ENCODE assay signal across 1 cellular context in genomic region chr5:112860929-112861637, GRCh38.
TF ChIP-seq lines count a peak whose summit lies in the region.

Gene SRP19, plus strand, starts transcription at chr5:112861287. Its CDS starts 90 bp downstream, at chr5:112861377.

TF ChIP-seq in K562, 482 proteins besides CTCF, POLR2A, EP300 and RAD21 (continued from another document):
- TF ChIP-seq, protein P1, sequence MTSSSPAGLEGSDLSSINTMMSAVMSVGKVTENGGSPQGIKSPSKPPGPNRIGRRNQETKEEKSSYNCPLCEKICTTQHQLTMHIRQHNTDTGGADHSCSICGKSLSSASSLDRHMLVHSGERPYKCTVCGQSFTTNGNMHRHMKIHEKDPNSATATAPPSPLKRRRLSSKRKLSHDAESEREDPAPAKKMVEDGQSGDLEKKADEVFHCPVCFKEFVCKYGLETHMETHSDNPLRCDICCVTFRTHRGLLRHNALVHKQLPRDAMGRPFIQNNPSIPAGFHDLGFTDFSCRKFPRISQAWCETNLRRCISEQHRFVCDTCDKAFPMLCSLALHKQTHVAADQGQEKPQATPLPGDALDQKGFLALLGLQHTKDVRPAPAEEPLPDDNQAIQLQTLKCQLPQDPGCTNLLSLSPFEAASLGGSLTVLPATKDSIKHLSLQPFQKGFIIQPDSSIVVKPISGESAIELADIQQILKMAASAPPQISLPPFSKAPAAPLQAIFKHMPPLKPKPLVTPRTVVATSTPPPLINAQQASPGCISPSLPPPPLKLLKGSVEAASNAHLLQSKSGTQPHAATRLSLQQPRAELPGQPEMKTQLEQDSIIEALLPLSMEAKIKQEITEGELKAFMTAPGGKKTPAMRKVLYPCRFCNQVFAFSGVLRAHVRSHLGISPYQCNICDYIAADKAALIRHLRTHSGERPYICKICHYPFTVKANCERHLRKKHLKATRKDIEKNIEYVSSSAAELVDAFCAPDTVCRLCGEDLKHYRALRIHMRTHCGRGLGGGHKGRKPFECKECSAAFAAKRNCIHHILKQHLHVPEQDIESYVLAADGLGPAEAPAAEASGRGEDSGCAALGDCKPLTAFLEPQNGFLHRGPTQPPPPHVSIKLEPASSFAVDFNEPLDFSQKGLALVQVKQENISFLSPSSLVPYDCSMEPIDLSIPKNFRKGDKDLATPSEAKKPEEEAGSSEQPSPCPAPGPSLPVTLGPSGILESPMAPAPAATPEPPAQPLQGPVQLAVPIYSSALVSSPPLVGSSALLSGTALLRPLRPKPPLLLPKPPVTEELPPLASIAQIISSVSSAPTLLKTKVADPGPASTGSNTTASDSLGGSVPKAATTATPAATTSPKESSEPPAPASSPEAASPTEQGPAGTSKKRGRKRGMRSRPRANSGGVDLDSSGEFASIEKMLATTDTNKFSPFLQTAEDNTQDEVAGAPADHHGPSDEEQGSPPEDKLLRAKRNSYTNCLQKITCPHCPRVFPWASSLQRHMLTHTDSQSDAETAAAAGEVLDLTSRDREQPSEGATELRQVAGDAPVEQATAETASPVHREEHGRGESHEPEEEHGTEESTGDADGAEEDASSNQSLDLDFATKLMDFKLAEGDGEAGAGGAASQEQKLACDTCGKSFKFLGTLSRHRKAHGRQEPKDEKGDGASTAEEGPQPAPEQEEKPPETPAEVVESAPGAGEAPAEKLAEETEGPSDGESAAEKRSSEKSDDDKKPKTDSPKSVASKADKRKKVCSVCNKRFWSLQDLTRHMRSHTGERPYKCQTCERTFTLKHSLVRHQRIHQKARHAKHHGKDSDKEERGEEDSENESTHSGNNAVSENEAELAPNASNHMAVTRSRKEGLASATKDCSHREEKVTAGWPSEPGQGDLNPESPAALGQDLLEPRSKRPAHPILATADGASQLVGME (CRISPR knock-in tag; IDR thresholded peaks at IDR 0.05), result no peak
- TF ChIP-seq POU5F1 (IDR thresholded peaks at IDR 0.05; ENCODE audit: borderline replicate concordance, low read depth, low read length, partially characterized antibody) (no peak), CBX3 (IDR thresholded peaks at IDR 0.05; ENCODE audit: borderline replicate concordance in 1 of 2, low read length in 2 of 2) (peak in 1 of 2 experiments; percentile 95; a peak in 2 of 3 replicates), MEF2D (tag; conservative IDR thresholded peaks at IDR 0.05; ENCODE audit: low read depth) (peak; percentile 53; the same call in 1 of the 2 replicates), ZNF431 (CRISPR knock-in tag; IDR thresholded peaks at IDR 0.05) (peak; percentile 91), CREB1 (IDR thresholded peaks at IDR 0.05) (peak; percentile 86), CREB1 (CRISPR knock-in tag; IDR thresholded peaks at IDR 0.05) (peak; percentile 89), LARP7 (IDR thresholded peaks at IDR 0.05) (no peak), ZNF785 (CRISPR knock-in tag; IDR thresholded peaks at IDR 0.05) (no peak), EGR1 (conservative IDR thresholded peaks at IDR 0.05) (no peak), SMARCC2 (IDR thresholded peaks at IDR 0.05; ENCODE audit: low read depth) (no peak)
- TF ChIP-seq, protein P2, sequence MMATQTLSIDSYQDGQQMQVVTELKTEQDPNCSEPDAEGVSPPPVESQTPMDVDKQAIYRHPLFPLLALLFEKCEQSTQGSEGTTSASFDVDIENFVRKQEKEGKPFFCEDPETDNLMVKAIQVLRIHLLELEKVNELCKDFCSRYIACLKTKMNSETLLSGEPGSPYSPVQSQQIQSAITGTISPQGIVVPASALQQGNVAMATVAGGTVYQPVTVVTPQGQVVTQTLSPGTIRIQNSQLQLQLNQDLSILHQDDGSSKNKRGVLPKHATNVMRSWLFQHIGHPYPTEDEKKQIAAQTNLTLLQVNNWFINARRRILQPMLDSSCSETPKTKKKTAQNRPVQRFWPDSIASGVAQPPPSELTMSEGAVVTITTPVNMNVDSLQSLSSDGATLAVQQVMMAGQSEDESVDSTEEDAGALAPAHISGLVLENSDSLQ (IDR thresholded peaks at IDR 0.05), result peak; percentile 99
TF ChIP-seq in K562: peak in this region for 188.
